In genomic region chr4:183746305-183747229, GRCh38 we compare ENCODE assay signal across 2 cellular contexts.
TF ChIP-seq lines count a peak whose summit lies in the region.

No MANE protein-coding gene starts in this region.

TF ChIP-seq in IMR-90, 13 proteins besides CTCF, POLR2A, EP300 and RAD21:
- TF ChIP-seq CEBPB (IDR thresholded peaks at IDR 0.05; ENCODE audit: low read depth, low read length), result no peak
- TF ChIP-seq MAZ (IDR thresholded peaks at IDR 0.05; ENCODE audit: borderline replicate concordance, low read depth, low read length), result no peak
- TF ChIP-seq RFX5 (IDR thresholded peaks at IDR 0.05; ENCODE audit: low read depth, low read length), result no peak
- no peak for TF ChIP-seq BHLHE40 (IDR thresholded peaks at IDR 0.05; ENCODE audit: low read depth, low read length)

TF ChIP-seq in GM23338, 12 proteins besides CTCF, POLR2A, EP300 and RAD21:
- TF ChIP-seq REST (IDR thresholded peaks at IDR 0.05; ENCODE audit: unreplicated experiment) (no peak), STAT1 (IDR thresholded peaks at IDR 0.05; ENCODE audit: unreplicated experiment) (no peak), NANOG (IDR thresholded peaks at IDR 0.05; ENCODE audit: borderline replicate concordance) (no peak), ZNF114 (CRISPR knock-in tag; IDR thresholded peaks at IDR 0.05) (no peak), JUNB (IDR thresholded peaks at IDR 0.05; ENCODE audit: unreplicated experiment) (no peak), ETS1 (IDR thresholded peaks at IDR 0.05) (no peak), POLR2AphosphoS5 (IDR thresholded peaks at IDR 0.05; ENCODE audit: low read depth) (no peak), EZH2 (IDR thresholded peaks at IDR 0.05; ENCODE audit: low read depth, unreplicated experiment) (no peak), EZH2phosphoT487 (IDR thresholded peaks at IDR 0.05; ENCODE audit: unreplicated experiment) (no peak), ZNF462 (CRISPR knock-in tag; IDR thresholded peaks at IDR 0.05) (no peak), ZNF331 (CRISPR knock-in tag; IDR thresholded peaks at IDR 0.05; ENCODE audit: low read depth) (no peak), CREB1 (CRISPR knock-in tag; IDR thresholded peaks at IDR 0.05; ENCODE audit: low read depth) (no peak)
TF ChIP-seq in GM23338: peak in this region for 0.
